22 cellular contexts compared by ENCODE assay signal in genomic region chr3:9205345-9206143, GRCh38. TPM values are rescaled to one million over a fixed set of nuclear protein-coding genes. Genes with fewer than 3 reads are reported as not detected.
A peak's percentile ranks its signal among the peaks of the same experiment; 100 is the strongest.
DNase-seq lines count a peak whose midpoint lies in the region; ATAC-seq lines count a peak whose summit lies in the region.
"Had no signal": no experiment of that assay in that cellular context is flagged by ENCODE, and none has a peak within 500 bp of the region (broad histone marks: within the 10 kb centered on the region; RNA-seq: fewer than 3 reads in every experiment).

No MANE protein-coding gene starts in this region.

- no peak overlapping the region for H3K9ac ChIP-seq in neuronal stem cell (ENCODE audit: low read depth, low read length, poor library complexity)

- H2BK12ac ChIP-seq in neuronal stem cell (ENCODE audit: low read length), result no peak overlapping the region

- H3K18ac ChIP-seq in neuronal stem cell (ENCODE audit: low read length), result peak overlapping the region; percentile 39

- H2BK120ac ChIP-seq in neuronal stem cell (ENCODE audit: low read depth, low read length), result no peak overlapping the region

- no peaks in the 10 kb centered on the region for H3K9me3 ChIP-seq in neuronal stem cell (replicated peaks in 1 of 2; ENCODE audit: control insufficient read depth in 2 of 2, insufficient read depth in 1 of 2, low read depth in 1 of 2, low read length in 2 of 2)
- H3K9me3 ChIP-seq: left lung, pancreas, upper lobe of right lung had no signal

- H3K4me2 ChIP-seq in neuronal stem cell (ENCODE audit: insufficient read depth, low read length, poor library complexity, severe bottlenecking), result no peak overlapping the region

- no peak overlapping the region for H4K8ac ChIP-seq in neuronal stem cell (ENCODE audit: low read depth, low read length)

- H3K4me3 ChIP-seq in neuronal stem cell (ENCODE audit: low read length in 2 of 2), result no peak overlapping the region
- H3K4me3 ChIP-seq: left lung, pancreas, skin epidermis, upper lobe of right lung had no signal

- H3K27ac ChIP-seq in neuronal stem cell (replicated peaks; ENCODE audit: low read length), result no peak overlapping the region
- H3K27ac ChIP-seq: foreskin keratinocyte, left lung, pancreas, skin epidermis, upper lobe of right lung had no signal

- peaks cover 2% of the 10 kb centered on the region for H3K79me1 ChIP-seq in neuronal stem cell (ENCODE audit: low read depth, low read length)

- H3K27me3 ChIP-seq in neuronal stem cell (ENCODE audit: control insufficient read depth in 3 of 3, insufficient read depth in 3 of 3, low read depth in 1 of 3, low read length in 3 of 3), result no peaks in the 10 kb centered on the region
- H3K27me3 ChIP-seq: foreskin keratinocyte, left lung, pancreas, upper lobe of right lung had no signal

- H3K36me3 ChIP-seq in neuronal stem cell (replicated peaks in 1 of 2; ENCODE audit: control insufficient read depth in 2 of 2, insufficient read depth in 2 of 2, low read length in 2 of 2), result peaks cover 0 to 24% of the 10 kb centered on the region in 2 donors
- H3K36me3 ChIP-seq: left lung, pancreas, upper lobe of right lung had no signal

- no peak overlapping the region for H2AFZ ChIP-seq in neuronal stem cell (ENCODE audit: low read length)

- no peak overlapping the region for H3K23ac ChIP-seq in neuronal stem cell (ENCODE audit: low read depth, low read length, poor library complexity)

- no peak overlapping the region for H2BK5ac ChIP-seq in neuronal stem cell (ENCODE audit: low read length)

- DNase-seq in MV-4-11 (lab: John Stamatoyannopoulos, UW), result peak; percentile 69
- no peak for DNase-seq in neuronal stem cell (ENCODE audit: low spot score)
- no peak for DNase-seq in NCI-H2171 (lab: John Stamatoyannopoulos, UW)
- no peak for DNase-seq in EL
- DNase-seq in NAMALWA (ENCODE audit: low spot score), result no peak
- DNase-seq in globus pallidus (ENCODE audit: low spot score), result no peak
- DNase-seq: activated CD8-positive, alpha-beta memory T cell treated with anti-CD3 and anti-CD28 coated beads, Interleukin-2, amount 10 ng/mL, durations not matched to agents 7 days and 5 days; activated naive CD4-positive, alpha-beta T cell; aorta; Calu3; foreskin keratinocyte; H9; KG1; left lung; NCI-H1417; NCI-H2227 treated with DMSO at 0.1 percent for 48 hours; pancreas; SHP77 treated with DMSO at 0.1 percent for 48 hours; upper lobe of right lung had no signal

- H4K91ac ChIP-seq in neuronal stem cell (ENCODE audit: low read depth, low read length, poor library complexity), result no peak overlapping the region

- no peak overlapping the region for H3K14ac ChIP-seq in neuronal stem cell (ENCODE audit: low read length)

- H3K4ac ChIP-seq in neuronal stem cell (ENCODE audit: low read length), result no peak overlapping the region

- ATAC-seq in GM18858 (IDR thresholded peaks at IDR 0.05; ENCODE audit: unreplicated experiment) (peak; percentile 63), GM21619 (IDR thresholded peaks at IDR 0.05; ENCODE audit: unreplicated experiment) (peak; percentile 55)
- ATAC-seq: activated CD8-positive, alpha-beta memory T cell treated with anti-CD3 and anti-CD28 coated beads, Interleukin-2, amount 10 ng/mL, durations not matched to agents 7 days and 5 days; foreskin keratinocyte; left lung; pancreas; upper lobe of right lung had no signal

- peaks cover 23 to 56% of the 10 kb centered on the region in 2 donors for H3K4me1 ChIP-seq in neuronal stem cell (ENCODE audit: control insufficient read depth in 2 of 2, insufficient read depth in 1 of 2, low read depth in 1 of 2, low read length in 2 of 2)
- H3K4me1 ChIP-seq: foreskin keratinocyte, left lung, pancreas, upper lobe of right lung had no signal

- no peak overlapping the region for H2AK5ac ChIP-seq in neuronal stem cell (ENCODE audit: low read depth, low read length)

- WGBS in neuronal stem cell (ENCODE audit: extremely low coverage in 2 of 2, insufficient read length in 2 of 2, insufficient replicate concordance in 1 of 2), 2 donors, result no CpG with 5 or more reads among the region's 9 CpGs

- no peak overlapping the region for H2BK15ac ChIP-seq in neuronal stem cell (ENCODE audit: low read length)

RNA-seq across cellular contexts. Expression of gene SRGAP3, which starts 43.9 kb away (rescaled TPM):
- polyA plus RNA-seq in neuronal stem cell (2013, experiment 1 of 2), result 11.8 TPM
- 11.9 TPM for polyA plus RNA-seq in neuronal stem cell (2013, experiment 2 of 2)
